Comparison of ENCODE assay signal across 18 cellular contexts in the genomic region with DNA sequence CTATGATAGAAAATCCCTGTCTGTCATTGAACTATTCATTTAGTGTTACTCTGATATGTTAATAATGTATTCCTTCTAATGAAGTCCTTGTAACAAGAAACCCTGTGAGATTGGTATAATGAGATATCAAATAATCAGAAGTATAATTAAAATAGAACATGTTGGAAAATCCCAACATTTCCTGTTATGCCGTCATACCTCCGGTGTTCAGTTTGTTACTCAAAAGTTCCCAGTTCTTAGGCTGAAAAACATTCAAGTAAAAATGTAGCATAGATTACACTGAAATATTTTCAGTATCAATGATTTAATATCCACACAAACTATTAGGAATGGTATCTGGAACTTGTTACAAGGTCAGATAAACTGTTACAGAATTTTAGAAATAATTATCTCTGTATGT.
DNase-seq lines count a peak whose midpoint lies in the region; ATAC-seq, FAIRE-seq and TF ChIP-seq lines count a peak whose summit lies in the region.
"Had no signal": no experiment of that assay in that cellular context is flagged by ENCODE, and none has a peak within 500 bp of the region (broad histone marks: within the 10 kb centered on the region; RNA-seq: fewer than 3 reads in every experiment).

No MANE protein-coding gene starts in this region.

- H3K27ac ChIP-seq in kidney (ENCODE audit: low read depth in 2 of 2, low read length in 2 of 2) = no peak overlapping the region
- H3K27ac ChIP-seq in small intestine (ENCODE audit: low read depth in 1 of 2, low read length in 1 of 2) = no peak overlapping the region
- no peak overlapping the region for H3K27ac ChIP-seq in lower lobe of right lung

- no peak for TF ChIP-seq CTCF in kidney (IDR thresholded peaks at IDR 0.05; ENCODE audit: borderline replicate concordance, extremely low read depth, insufficient read depth)
- TF ChIP-seq CTCF in lower lobe of right lung (IDR thresholded peaks at IDR 0.05) = no peak

- 77 to 94% (median 92%) methylated on average over 2 of the region's 2 CpGs for WGBS in small intestine, 3 donors

- no peaks in the 10 kb centered on the region for H3K27me3 ChIP-seq in small intestine (ENCODE audit: control insufficient read depth in 2 of 2, insufficient read depth in 2 of 2, low read length in 2 of 2)
- H3K27me3 ChIP-seq in lower lobe of right lung (ENCODE audit: low read depth) = no peaks in the 10 kb centered on the region

- H3K4me1 ChIP-seq in kidney (ENCODE audit: control insufficient read depth in 1 of 2, insufficient read depth in 1 of 2, low read depth in 1 of 2, low read length in 2 of 2) (no peaks in the 10 kb centered on the region), small intestine (ENCODE audit: control insufficient read depth in 2 of 2, insufficient read depth in 1 of 2, low read depth in 1 of 2, low read length in 1 of 2) (no peaks in the 10 kb centered on the region), lower lobe of right lung (peaks cover 15% of the 10 kb centered on the region)
- H3K4me1 ChIP-seq: HAP-1 had no signal

- intact Hi-C loops in kidney (cut with DNase I) (no loop called here), lower lobe of right lung (cut with DNase I) (no loop called here)

- H3K9ac ChIP-seq in kidney (ENCODE audit: low read length in 2 of 2) = no peak overlapping the region

- ATAC-seq in lower lobe of right lung = no peak
- ATAC-seq: GM23338 had no signal

- peak; percentile 6 for FAIRE-seq in kidney (lab: Jason Lieb, UNC)
- FAIRE-seq in small intestine (lab: Jason Lieb, UNC) = peak; percentile 85
- FAIRE-seq: GM12891, GM18507 had no signal

- no peaks in the 10 kb centered on the region for H3K9me3 ChIP-seq in kidney (ENCODE audit: control insufficient read depth in 1 of 2, low read length in 2 of 2)
- no peaks in the 10 kb centered on the region for H3K9me3 ChIP-seq in small intestine (ENCODE audit: control insufficient read depth, low read depth)
- H3K9me3 ChIP-seq in lower lobe of right lung = no peaks in the 10 kb centered on the region
- H3K9me3 ChIP-seq: HAP-1 had no signal

- peak; percentile 66 to 80 for DNase-seq in dermis microvascular lymphatic vessel endothelial cell (ENCODE audit: low read depth in 2 of 2)
- DNase-seq in kidney = no peak
- DNase-seq in small intestine = no peak
- DNase-seq in lower lobe of right lung = no peak
- DNase-seq in central memory CD4-positive, alpha-beta T cell = no peak
- no peak for DNase-seq in activated CD4-positive, CD25-positive, alpha-beta regulatory T cell treated with anti-CD3 and anti-CD28 coated beads, Interleukin-2, amount 50 U/mL, for 72 hours
- DNase-seq: C1 segment of cervical spinal cord; Calu3; CD4-positive, alpha-beta memory T cell; COR-L47; DMS53; DMS79 treated with DMSO at 0.1 percent for 48 hours; GF-D8; HFFc6 had no signal

- H3K4me3 ChIP-seq in kidney (ENCODE audit: low read length in 2 of 2) (no peak overlapping the region), small intestine (ENCODE audit: low read depth in 1 of 2, low read length in 2 of 2) (no peak overlapping the region), lower lobe of right lung (no peak overlapping the region)
- H3K4me3 ChIP-seq: GM23338, HAP-1 had no signal

- peaks cover 0 to 5% of the 10 kb centered on the region in 2 donors for H3K36me3 ChIP-seq in kidney (ENCODE audit: control insufficient read depth in 1 of 2, insufficient read depth in 2 of 2, low read length in 2 of 2)
- H3K36me3 ChIP-seq in small intestine (ENCODE audit: control insufficient read depth in 2 of 2, insufficient read depth in 2 of 2, low read length in 2 of 2) = peaks cover 0 to 2% of the 10 kb centered on the region in 2 donors
- peaks cover 7% of the 10 kb centered on the region for H3K36me3 ChIP-seq in lower lobe of right lung
- H3K36me3 ChIP-seq: HAP-1 had no signal

Comparison
In these comparisons a context has a peak if more than half of its experiments do, and no peak if none do; other contexts are left out.
1. DNase-seq: peak in dermis microvascular lymphatic vessel endothelial cell (2 of 2); none in kidney (single experiment), small intestine (single experiment), lower lobe of right lung (single experiment), central memory CD4-positive, alpha-beta T cell (single experiment) and activated CD4-positive, CD25-positive, alpha-beta regulatory T cell treated with anti-CD3 and anti-CD28 coated beads, Interleukin-2, amount 50 U/mL, for 72 hours (single experiment).